Comparison of ENCODE assay signal across 8 cellular contexts in the genomic region with DNA sequence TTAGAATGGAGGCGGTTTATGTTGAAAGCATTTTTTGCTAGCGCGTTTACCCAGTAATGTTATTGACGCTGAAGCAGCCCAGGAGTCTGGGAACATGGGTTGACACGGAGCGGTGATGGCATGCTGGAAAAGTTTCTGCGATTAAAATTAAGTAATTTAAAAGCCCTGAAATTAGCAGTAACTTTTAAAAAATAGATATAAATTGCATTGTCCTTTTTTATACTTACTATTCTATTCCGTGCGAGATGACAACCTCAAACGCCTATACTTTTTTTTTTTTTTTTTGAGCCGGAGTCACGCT. TPM values are rescaled to one million over a fixed set of nuclear protein-coding genes. Genes with fewer than 3 reads are reported as not detected.
DNase-seq lines count a peak whose midpoint lies in the region; ATAC-seq and TF ChIP-seq lines count a peak whose summit lies in the region.

No MANE protein-coding gene starts in this region.

- peaks cover 0 to 19% (median 10%) of the 10 kb centered on the region in 7 donors for H3K9me3 Mint-ChIP-seq in CD4-positive, CD25-positive, alpha-beta regulatory T cell
- H3K9me3 Mint-ChIP-seq in endothelial cell (ENCODE audit: unreplicated experiment), result no peaks in the 10 kb centered on the region

- peaks cover 28% of the 10 kb centered on the region for H3K79me2 ChIP-seq in OCI-LY1 (ENCODE audit: insufficient read depth, low read length)

- H3K9me2 ChIP-seq in OCI-LY1 (ENCODE audit: low read depth, low read length), result no peaks in the 10 kb centered on the region

- H3K36me3 ChIP-seq in CD4-positive, CD25-positive, alpha-beta regulatory T cell (ENCODE audit: control insufficient read depth, insufficient read depth, low read length), result peaks cover 9% of the 10 kb centered on the region
- peaks cover 30% of the 10 kb centered on the region for H3K36me3 ChIP-seq in OCI-LY1 (ENCODE audit: insufficient read depth, low read length)

- H3K36me3 Mint-ChIP-seq in CD4-positive, CD25-positive, alpha-beta regulatory T cell, result peaks cover 17% of the 10 kb centered on the region
- H3K36me3 Mint-ChIP-seq in endothelial cell (ENCODE audit: low read depth, unreplicated experiment), result peaks cover 15% of the 10 kb centered on the region

- H3K27me3 Mint-ChIP-seq in CD4-positive, CD25-positive, alpha-beta regulatory T cell, result no peaks in the 10 kb centered on the region
- peaks cover 3% of the 10 kb centered on the region for H3K27me3 Mint-ChIP-seq in endothelial cell (ENCODE audit: unreplicated experiment)

- H3K27me3 ChIP-seq in CD4-positive, CD25-positive, alpha-beta regulatory T cell (ENCODE audit: control insufficient read depth, insufficient read depth, low read length), result no peaks in the 10 kb centered on the region
- H3K27me3 ChIP-seq in OCI-LY1 (ENCODE audit: insufficient read depth, low read length), result no peaks in the 10 kb centered on the region

- ATAC-seq in CD4-positive, CD25-positive, alpha-beta regulatory T cell (ENCODE audit: low read depth in 2 of 2), result no peak
- ATAC-seq in omental fat pad (ENCODE audit: low FRiP score) (peak; percentile 8), HG03520 (IDR thresholded peaks at IDR 0.05; ENCODE audit: unreplicated experiment) (no peak)

- H3K9ac ChIP-seq in OCI-LY1 (ENCODE audit: low read length), result peak overlapping the region; percentile 67

- DNase-seq in CD4-positive, CD25-positive, alpha-beta regulatory T cell, result no peak
- DNase-seq in endothelial cell (ENCODE audit: low spot score) (no peak), omental fat pad (ENCODE audit: low spot score) (no peak), pons (ENCODE audit: low spot score) (no peak), cerebellar cortex (ENCODE audit: low spot score) (no peak), A172 (ENCODE audit: low spot score) (no peak)

- no peaks in the 10 kb centered on the region for H3F3A ChIP-seq in OCI-LY1 (ENCODE audit: insufficient read depth, low read length)

- peak overlapping the region; percentile 79 for H3K4me2 ChIP-seq in OCI-LY1 (ENCODE audit: low read length)

- H3K4me1 Mint-ChIP-seq in CD4-positive, CD25-positive, alpha-beta regulatory T cell, result peaks cover 10 to 44% (median 25%) of the 10 kb centered on the region in 4 donors
- peaks cover 13% of the 10 kb centered on the region for H3K4me1 Mint-ChIP-seq in endothelial cell (ENCODE audit: unreplicated experiment)

- H3K9me3 ChIP-seq in CD4-positive, CD25-positive, alpha-beta regulatory T cell (ENCODE audit: control insufficient read depth in 2 of 2, low read length in 2 of 2), result peaks cover 4 to 15% of the 10 kb centered on the region in 2 experiments
- H3K9me3 ChIP-seq in OCI-LY1 (ENCODE audit: low read length), result peaks cover 9% of the 10 kb centered on the region; the same call in 1 of the 2 replicates

- H2AFZ ChIP-seq in OCI-LY1 (ENCODE audit: low read length), result no peak overlapping the region

- peaks cover 22% of the 10 kb centered on the region for H3K4me1 ChIP-seq in CD4-positive, CD25-positive, alpha-beta regulatory T cell (ENCODE audit: control insufficient read depth, insufficient read depth, low read length, poor library complexity, severe bottlenecking)
- peaks cover 17% of the 10 kb centered on the region for H3K4me1 ChIP-seq in OCI-LY1 (ENCODE audit: insufficient read depth, low read length, severe bottlenecking)

- H3K4me3 ChIP-seq in CD4-positive, CD25-positive, alpha-beta regulatory T cell (ENCODE audit: low read depth, low read length), result peak overlapping the region; percentile 87
- H3K4me3 ChIP-seq in OCI-LY1 (ENCODE audit: low read depth, low read length, poor library complexity, severe bottlenecking), result peak overlapping the region; percentile 97

- H3K4me3 Mint-ChIP-seq in CD4-positive, CD25-positive, alpha-beta regulatory T cell, result peak overlapping the region; percentile 95 to 98 (median 97)
- peak overlapping the region; percentile 92 for H3K4me3 Mint-ChIP-seq in endothelial cell (ENCODE audit: unreplicated experiment)

- no peaks in the 10 kb centered on the region for H4K20me1 ChIP-seq in OCI-LY1 (ENCODE audit: insufficient read depth, low read length)

- no peak for TF ChIP-seq CTCF in OCI-LY1 (IDR thresholded peaks at IDR 0.05; ENCODE audit: low read length)
- no peak for TF ChIP-seq CTCF in endothelial cell (IDR thresholded peaks at IDR 0.05; ENCODE audit: unreplicated experiment)
- no peak for TF ChIP-seq CTCF in omental fat pad (IDR thresholded peaks at IDR 0.05)

- H3K27ac ChIP-seq in CD4-positive, CD25-positive, alpha-beta regulatory T cell (ENCODE audit: insufficient read depth, low read length, poor library complexity, severe bottlenecking), result peak overlapping the region; percentile 87
- peak overlapping the region; percentile 49 for H3K27ac ChIP-seq in OCI-LY1 (ENCODE audit: low read depth, low read length, poor library complexity, severe bottlenecking)

- peak overlapping the region; percentile 90 to 99 (median 98) for H3K27ac Mint-ChIP-seq in CD4-positive, CD25-positive, alpha-beta regulatory T cell
- no peak overlapping the region for H3K27ac Mint-ChIP-seq in endothelial cell (ENCODE audit: unreplicated experiment)

RNA-seq across cellular contexts. Expression of a gene that starts 0.6 kb away (rescaled TPM):
- 47.1 TPM for total RNA-seq in CD4-positive, CD25-positive, alpha-beta regulatory T cell
- 10 to 100 TPM; 19.5 to 25.8 (median 23.3) TPM for polyA plus RNA-seq in CD4-positive, CD25-positive, alpha-beta regulatory T cell
- 36.3 TPM for total RNA-seq in endothelial cell (ENCODE audit: unreplicated experiment)
- 10 to 100 TPM; 28.6 to 76.1 (median 49.6) TPM for total RNA-seq in omental fat pad
- 19.6 and 20.6 TPM in 2 replicates for total RNA-seq in A172 (2014; rRNA removed; shearing (Covaris generic))

RNA-seq across cellular contexts. Expression of a gene that starts 28.9 kb away (rescaled TPM):
- 0.49 TPM for total RNA-seq in CD4-positive, CD25-positive, alpha-beta regulatory T cell
- 1 to 10 TPM in 2 of 4 donors, not detected in 2; 1.1 to 3.4 TPM for polyA plus RNA-seq in CD4-positive, CD25-positive, alpha-beta regulatory T cell
- 8.7 TPM for total RNA-seq in endothelial cell (ENCODE audit: unreplicated experiment)
- total RNA-seq in omental fat pad, result 10 to 100 TPM in 2 of 4 donors, 1 to 10 TPM in 2; 4.2 to 12.6 (median 10.3) TPM
- 0.22 TPM in 1 of 2 replicates, not detected in the other for total RNA-seq in A172 (2014; rRNA removed; shearing (Covaris generic))

RNA-seq across cellular contexts. Expression of a gene that starts 55.0 kb away (rescaled TPM):
- total RNA-seq in CD4-positive, CD25-positive, alpha-beta regulatory T cell, result 3.2 TPM
- polyA plus RNA-seq in CD4-positive, CD25-positive, alpha-beta regulatory T cell, result 1 to 10 TPM; 3.7 to 8.8 (median 5.1) TPM
- total RNA-seq in endothelial cell (ENCODE audit: unreplicated experiment) (14.9 TPM), omental fat pad (10 to 100 TPM in 2 of 4 donors, 1 to 10 TPM in 2; 9.1 to 31.2 (median 10.0) TPM)
- total RNA-seq in A172 (2014; rRNA removed; shearing (Covaris generic)), result 17.7 and 19.3 TPM in 2 replicates

RNA-seq across cellular contexts. Expression of a gene that starts 59.3 kb away (rescaled TPM):
- not detected for total RNA-seq in CD4-positive, CD25-positive, alpha-beta regulatory T cell
- not detected for polyA plus RNA-seq in CD4-positive, CD25-positive, alpha-beta regulatory T cell
- total RNA-seq in endothelial cell (ENCODE audit: unreplicated experiment) (not detected), omental fat pad (not detected)
- 0.22 TPM in 1 of 2 replicates, not detected in the other for total RNA-seq in A172 (2014; rRNA removed; shearing (Covaris generic))
